Comparison of ENCODE assay signal across 1 cellular context in the genomic region with DNA sequence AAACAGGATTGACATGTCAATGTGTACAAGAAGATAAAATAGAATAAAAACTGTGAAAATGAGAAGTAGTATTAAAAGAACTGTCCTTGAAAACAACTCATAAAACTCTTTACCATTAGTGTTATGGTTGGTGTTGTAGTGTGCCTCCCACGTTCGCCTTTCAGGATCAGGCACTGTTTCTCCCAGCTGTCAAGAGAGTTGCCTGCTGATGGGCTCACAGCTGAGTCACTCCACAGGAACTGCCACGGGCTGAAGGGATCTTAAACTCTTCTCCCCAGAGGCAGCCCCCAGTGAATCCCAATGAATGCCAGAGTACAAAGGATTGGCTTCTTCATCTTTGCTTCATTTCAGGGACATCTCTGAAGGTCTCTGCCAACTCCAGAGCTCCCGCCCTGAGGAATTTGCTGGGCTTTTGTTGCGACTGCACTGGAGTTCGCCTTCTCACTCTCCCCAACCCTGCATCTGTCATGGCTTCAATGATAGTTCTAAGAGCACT.
TF ChIP-seq lines count a peak whose summit lies in the region.

No MANE protein-coding gene starts in this region.

TF ChIP-seq in HEK293, 187 proteins besides CTCF, POLR2A, EP300 and RAD21 (continued from another document and continues in another):
- TF ChIP-seq, protein P1, sequence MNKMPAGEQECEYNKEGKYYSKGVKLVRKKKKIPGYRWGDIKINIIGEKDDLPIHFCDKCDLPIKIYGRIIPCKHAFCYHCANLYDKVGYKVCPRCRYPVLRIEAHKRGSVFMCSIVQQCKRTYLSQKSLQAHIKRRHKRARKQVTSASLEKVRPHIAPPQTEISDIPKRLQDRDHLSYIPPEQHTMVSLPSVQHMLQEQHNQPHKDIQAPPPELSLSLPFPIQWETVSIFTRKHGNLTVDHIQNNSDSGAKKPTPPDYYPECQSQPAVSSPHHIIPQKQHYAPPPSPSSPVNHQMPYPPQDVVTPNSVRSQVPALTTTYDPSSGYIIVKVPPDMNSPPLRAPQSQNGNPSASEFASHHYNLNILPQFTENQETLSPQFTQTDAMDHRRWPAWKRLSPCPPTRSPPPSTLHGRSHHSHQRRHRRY (tag by site-specific recombination; IDR thresholded peaks at IDR 0.05), result no peak
- TF ChIP-seq, protein P2, sequence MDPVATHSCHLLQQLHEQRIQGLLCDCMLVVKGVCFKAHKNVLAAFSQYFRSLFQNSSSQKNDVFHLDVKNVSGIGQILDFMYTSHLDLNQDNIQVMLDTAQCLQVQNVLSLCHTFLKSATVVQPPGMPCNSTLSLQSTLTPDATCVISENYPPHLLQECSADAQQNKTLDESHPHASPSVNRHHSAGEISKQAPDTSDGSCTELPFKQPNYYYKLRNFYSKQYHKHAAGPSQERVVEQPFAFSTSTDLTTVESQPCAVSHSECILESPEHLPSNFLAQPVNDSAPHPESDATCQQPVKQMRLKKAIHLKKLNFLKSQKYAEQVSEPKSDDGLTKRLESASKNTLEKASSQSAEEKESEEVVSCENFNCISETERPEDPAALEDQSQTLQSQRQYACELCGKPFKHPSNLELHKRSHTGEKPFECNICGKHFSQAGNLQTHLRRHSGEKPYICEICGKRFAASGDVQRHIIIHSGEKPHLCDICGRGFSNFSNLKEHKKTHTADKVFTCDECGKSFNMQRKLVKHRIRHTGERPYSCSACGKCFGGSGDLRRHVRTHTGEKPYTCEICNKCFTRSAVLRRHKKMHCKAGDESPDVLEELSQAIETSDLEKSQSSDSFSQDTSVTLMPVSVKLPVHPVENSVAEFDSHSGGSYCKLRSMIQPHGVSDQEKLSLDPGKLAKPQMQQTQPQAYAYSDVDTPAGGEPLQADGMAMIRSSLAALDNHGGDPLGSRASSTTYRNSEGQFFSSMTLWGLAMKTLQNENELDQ (tag by site-specific recombination; IDR thresholded peaks at IDR 0.05; ENCODE audit: low read depth), result no peak
- TF ChIP-seq PBX3 (CRISPR knock-in tag; IDR thresholded peaks at IDR 0.05) (no peak), REPIN1 (tag by site-specific recombination; IDR thresholded peaks at IDR 0.05; ENCODE audit: low read depth) (no peak), ZNF184 (tag by site-specific recombination; IDR thresholded peaks at IDR 0.05) (no peak), ZNF629 (tag by site-specific recombination; IDR thresholded peaks at IDR 0.05) (peak; percentile 51; the same call in 1 of the 2 replicates), MYNN (tag by site-specific recombination; IDR thresholded peaks at IDR 0.05; ENCODE audit: borderline replicate concordance) (no peak), ZNF621 (tag by site-specific recombination; IDR thresholded peaks at IDR 0.05) (no peak), ZBTB6 (tag by site-specific recombination; IDR thresholded peaks at IDR 0.05) (no peak), WT1 (tag by site-specific recombination; IDR thresholded peaks at IDR 0.05) (no peak), KLF1 (tag by site-specific recombination; IDR thresholded peaks at IDR 0.05) (no peak), ZBTB20 (tag by site-specific recombination; IDR thresholded peaks at IDR 0.05) (no peak), ZNF692 (tag by site-specific recombination; IDR thresholded peaks at IDR 0.05) (0 out of 2 replicates have a peak, but pooled peaks have one; percentile 17), ZSCAN16 (tag by site-specific recombination; IDR thresholded peaks at IDR 0.05) (no peak), EGR2 (tag by site-specific recombination; IDR thresholded peaks at IDR 0.05; ENCODE audit: low read depth) (no peak), ZNF777 (tag by site-specific recombination; IDR thresholded peaks at IDR 0.05; ENCODE audit: borderline replicate concordance) (no peak), YY1 (tag by site-specific recombination; IDR thresholded peaks at IDR 0.05) (no peak), MEIS1 (CRISPR knock-in tag; IDR thresholded peaks at IDR 0.05; ENCODE audit: borderline replicate concordance) (no peak), ZNF350 (tag by site-specific recombination; IDR thresholded peaks at IDR 0.05) (no peak), ZNF157 (tag by site-specific recombination; IDR thresholded peaks at IDR 0.05) (no peak), SALL2 (tag by site-specific recombination; IDR thresholded peaks at IDR 0.05; ENCODE audit: borderline replicate concordance) (no peak), ZNF121 (tag by site-specific recombination; IDR thresholded peaks at IDR 0.05) (no peak), ZNF292 (tag by site-specific recombination; IDR thresholded peaks at IDR 0.05; ENCODE audit: borderline replicate concordance, low read depth) (no peak), ZNF302 (tag by site-specific recombination; IDR thresholded peaks at IDR 0.05; ENCODE audit: low read depth) (no peak), HOXA7 (CRISPR knock-in tag; IDR thresholded peaks at IDR 0.05; ENCODE audit: borderline replicate concordance) (no peak), ZXDB (tag by site-specific recombination; IDR thresholded peaks at IDR 0.05) (0 out of 2 replicates have a peak, but pooled peaks have one; percentile 35), ZNF2 (tag by site-specific recombination; IDR thresholded peaks at IDR 0.05) (peak; percentile 79; the same call in 1 of the 2 replicates), ZNF513 (tag by site-specific recombination; IDR thresholded peaks at IDR 0.05) (no peak), ZNF19 (tag by site-specific recombination; IDR thresholded peaks at IDR 0.05; ENCODE audit: low read depth) (no peak), TCF7L2 (IDR thresholded peaks at IDR 0.05; ENCODE audit: borderline replicate concordance, low read depth, low read length) (no peak), ZBTB44 (tag by site-specific recombination; IDR thresholded peaks at IDR 0.05) (no peak), ZNF449 (tag by site-specific recombination; IDR thresholded peaks at IDR 0.05) (no peak), ZFP37 (tag by site-specific recombination; IDR thresholded peaks at IDR 0.05) (no peak), FEZF1 (tag by site-specific recombination; IDR thresholded peaks at IDR 0.05) (peak; percentile 53; the same call in 1 of the 2 replicates), ZNF521 (tag by site-specific recombination; IDR thresholded peaks at IDR 0.05) (no peak), ZNF561 (tag by site-specific recombination; IDR thresholded peaks at IDR 0.05; ENCODE audit: borderline replicate concordance) (0 out of 2 replicates have a peak, but pooled peaks have one; percentile 20), ZBTB17 (tag by site-specific recombination; IDR thresholded peaks at IDR 0.05) (peak; percentile 50; the same call in 1 of the 2 replicates)
- TF ChIP-seq, protein P3, sequence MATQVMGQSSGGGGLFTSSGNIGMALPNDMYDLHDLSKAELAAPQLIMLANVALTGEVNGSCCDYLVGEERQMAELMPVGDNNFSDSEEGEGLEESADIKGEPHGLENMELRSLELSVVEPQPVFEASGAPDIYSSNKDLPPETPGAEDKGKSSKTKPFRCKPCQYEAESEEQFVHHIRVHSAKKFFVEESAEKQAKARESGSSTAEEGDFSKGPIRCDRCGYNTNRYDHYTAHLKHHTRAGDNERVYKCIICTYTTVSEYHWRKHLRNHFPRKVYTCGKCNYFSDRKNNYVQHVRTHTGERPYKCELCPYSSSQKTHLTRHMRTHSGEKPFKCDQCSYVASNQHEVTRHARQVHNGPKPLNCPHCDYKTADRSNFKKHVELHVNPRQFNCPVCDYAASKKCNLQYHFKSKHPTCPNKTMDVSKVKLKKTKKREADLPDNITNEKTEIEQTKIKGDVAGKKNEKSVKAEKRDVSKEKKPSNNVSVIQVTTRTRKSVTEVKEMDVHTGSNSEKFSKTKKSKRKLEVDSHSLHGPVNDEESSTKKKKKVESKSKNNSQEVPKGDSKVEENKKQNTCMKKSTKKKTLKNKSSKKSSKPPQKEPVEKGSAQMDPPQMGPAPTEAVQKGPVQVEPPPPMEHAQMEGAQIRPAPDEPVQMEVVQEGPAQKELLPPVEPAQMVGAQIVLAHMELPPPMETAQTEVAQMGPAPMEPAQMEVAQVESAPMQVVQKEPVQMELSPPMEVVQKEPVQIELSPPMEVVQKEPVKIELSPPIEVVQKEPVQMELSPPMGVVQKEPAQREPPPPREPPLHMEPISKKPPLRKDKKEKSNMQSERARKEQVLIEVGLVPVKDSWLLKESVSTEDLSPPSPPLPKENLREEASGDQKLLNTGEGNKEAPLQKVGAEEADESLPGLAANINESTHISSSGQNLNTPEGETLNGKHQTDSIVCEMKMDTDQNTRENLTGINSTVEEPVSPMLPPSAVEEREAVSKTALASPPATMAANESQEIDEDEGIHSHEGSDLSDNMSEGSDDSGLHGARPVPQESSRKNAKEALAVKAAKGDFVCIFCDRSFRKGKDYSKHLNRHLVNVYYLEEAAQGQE (tag by site-specific recombination; IDR thresholded peaks at IDR 0.05), result no peak
- TF ChIP-seq, protein P4, sequence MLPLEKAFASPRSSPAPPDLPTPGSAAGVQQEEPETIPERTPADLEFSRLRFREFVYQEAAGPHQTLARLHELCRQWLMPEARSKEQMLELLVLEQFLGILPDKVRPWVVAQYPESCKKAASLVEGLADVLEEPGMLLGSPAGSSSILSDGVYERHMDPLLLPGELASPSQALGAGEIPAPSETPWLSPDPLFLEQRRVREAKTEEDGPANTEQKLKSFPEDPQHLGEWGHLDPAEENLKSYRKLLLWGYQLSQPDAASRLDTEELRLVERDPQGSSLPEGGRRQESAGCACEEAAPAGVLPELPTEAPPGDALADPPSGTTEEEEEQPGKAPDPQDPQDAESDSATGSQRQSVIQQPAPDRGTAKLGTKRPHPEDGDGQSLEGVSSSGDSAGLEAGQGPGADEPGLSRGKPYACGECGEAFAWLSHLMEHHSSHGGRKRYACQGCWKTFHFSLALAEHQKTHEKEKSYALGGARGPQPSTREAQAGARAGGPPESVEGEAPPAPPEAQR (tag by site-specific recombination; IDR thresholded peaks at IDR 0.05), result no peak
- TF ChIP-seq, protein P5, sequence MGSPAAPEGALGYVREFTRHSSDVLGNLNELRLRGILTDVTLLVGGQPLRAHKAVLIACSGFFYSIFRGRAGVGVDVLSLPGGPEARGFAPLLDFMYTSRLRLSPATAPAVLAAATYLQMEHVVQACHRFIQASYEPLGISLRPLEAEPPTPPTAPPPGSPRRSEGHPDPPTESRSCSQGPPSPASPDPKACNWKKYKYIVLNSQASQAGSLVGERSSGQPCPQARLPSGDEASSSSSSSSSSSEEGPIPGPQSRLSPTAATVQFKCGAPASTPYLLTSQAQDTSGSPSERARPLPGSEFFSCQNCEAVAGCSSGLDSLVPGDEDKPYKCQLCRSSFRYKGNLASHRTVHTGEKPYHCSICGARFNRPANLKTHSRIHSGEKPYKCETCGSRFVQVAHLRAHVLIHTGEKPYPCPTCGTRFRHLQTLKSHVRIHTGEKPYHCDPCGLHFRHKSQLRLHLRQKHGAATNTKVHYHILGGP (tag by site-specific recombination; IDR thresholded peaks at IDR 0.05), result no peak
